In the genomic region with DNA sequence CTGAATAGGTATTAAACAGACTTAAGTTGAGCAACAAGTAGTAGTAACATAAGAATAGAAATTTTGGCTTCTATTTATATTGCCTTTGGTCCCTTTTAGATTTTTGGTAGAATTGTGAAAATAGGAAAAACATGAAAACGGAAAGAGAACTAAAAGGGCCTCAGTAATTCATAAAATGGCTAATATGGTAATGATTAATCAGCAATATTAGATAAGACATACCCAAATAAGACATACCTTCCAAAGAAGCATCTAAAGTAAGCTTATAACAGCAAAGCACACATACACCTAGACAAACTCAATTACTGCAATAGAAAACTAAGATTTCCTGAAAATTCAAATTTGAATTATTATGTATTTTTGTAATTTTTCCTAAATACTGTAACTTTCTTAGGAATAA, we compare ENCODE assay signal across 20 cellular contexts.
"Had no signal": no experiment of that assay in that cellular context is flagged by ENCODE, and none has a peak within 500 bp of the region (broad histone marks: within the 10 kb centered on the region; RNA-seq: fewer than 3 reads in every experiment).

No MANE protein-coding gene starts in this region.

- DNase-seq: activated CD4-positive, alpha-beta memory T cell treated with anti-CD3 and anti-CD28 coated beads, Interleukin-2, amount 10 ng/mL, durations not matched to agents 7 days and 5 days; activated CD4-positive, alpha-beta T cell treated with anti-CD3 and anti-CD28 coated beads for 36 hours; activated CD4-positive, alpha-beta T cell treated with anti-CD3 and anti-CD28 coated beads, Interleukin-2, amount 50 U/mL, for 1 hour; activated gamma-delta T cell treated with Interleukin-2 at 50 U/mL for 16 hours; activated naive CD4-positive, alpha-beta T cell treated with anti-CD3 and anti-CD28 coated beads, Interleukin-2, amount 10 ng/mL, durations not matched to agents 7 days and 5 days; activated naive CD8-positive, alpha-beta T cell treated with anti-CD3 and anti-CD28 coated beads for 36 hours; activated T-cell treated with anti-CD3 and anti-CD28 coated beads, Interleukin-2, amount 50 U/mL, for 72 hours; brain microvascular endothelial cell; colonic mucosa; NCI-H1048; NCI-H187 treated with DMSO at 0.1 percent for 48 hours; NCI-H2081 treated with DMSO at 0.1 percent for 48 hours; NCI-H446; NCI-H524; PC-3; SIG-M5; T-helper 1 cell; WERI-Rb-1 had no signal

- ATAC-seq: activated CD4-positive, alpha-beta T cell treated with anti-CD3 and anti-CD28 coated beads for 36 hours; activated T-cell treated with anti-CD3 and anti-CD28 coated beads, Interleukin-2, amount 50 U/mL, for 72 hours; PC-3 had no signal

- H3K36me3 ChIP-seq: brain microvascular endothelial cell, cardiac muscle cell, colonic mucosa, WERI-Rb-1 had no signal

- H3K9me3 ChIP-seq: colonic mucosa had no signal

- H3K27ac ChIP-seq: brain microvascular endothelial cell, cardiac muscle cell, colonic mucosa, SK-N-MC, WERI-Rb-1 had no signal

- H3K4me1 ChIP-seq: colonic mucosa had no signal

- H3K4me3 ChIP-seq: cardiac muscle cell, colonic mucosa, SK-N-MC had no signal

- H3K27me3 ChIP-seq: brain microvascular endothelial cell, cardiac muscle cell, colonic mucosa had no signal
